Comparison of ENCODE assay signal across 23 cellular contexts in the genomic region with DNA sequence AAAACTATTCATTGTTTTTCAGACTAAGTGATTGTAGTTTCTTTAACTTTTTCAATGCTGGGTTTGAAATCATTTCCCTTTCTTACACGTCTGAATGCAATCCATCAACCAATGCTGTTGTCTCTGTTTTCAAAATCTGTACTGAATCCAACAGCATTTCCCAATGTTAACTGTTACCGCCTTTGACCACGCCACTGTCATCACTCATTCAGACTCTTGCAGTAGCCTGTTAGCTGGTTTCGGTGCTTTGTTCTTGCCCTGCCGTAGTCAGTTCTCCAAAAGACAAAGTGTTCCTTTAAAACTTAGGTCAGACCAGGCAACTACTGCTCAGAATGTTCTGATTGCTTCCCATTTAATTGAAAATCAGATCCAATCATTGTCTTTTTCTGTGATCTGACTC.
DNase-seq lines count a peak whose midpoint lies in the region; FAIRE-seq and TF ChIP-seq lines count a peak whose summit lies in the region.
"Had no signal": no experiment of that assay in that cellular context is flagged by ENCODE, and none has a peak within 500 bp of the region (broad histone marks: within the 10 kb centered on the region; RNA-seq: fewer than 3 reads in every experiment).

No MANE protein-coding gene starts in this region.

- peak; percentile 41 for DNase-seq in GM04504 (ENCODE audit: low read depth)
- peak; percentile 54 for DNase-seq in NOMO-1 treated with dmso at 0.1 percent for 144 hours (lab: John Stamatoyannopoulos, UW; ENCODE audit: unreplicated experiment)
- DNase-seq in endodermal cell: no peak
- DNase-seq in skeletal muscle cell (ENCODE audit: low read depth): peak; percentile 60
- DNase-seq in NCI-H2227 treated with DMSO at 0.1 percent for 48 hours (lab: John Stamatoyannopoulos, UW): no peak
- no peak for DNase-seq in D721Med (ENCODE audit: insufficient read length, low spot score)
- no peak for DNase-seq in activated T-cell treated with anti-CD3 and anti-CD28 coated beads, Interleukin-2, amount 50 U/mL, for 24 hours
- DNase-seq: activated CD4-positive, alpha-beta T cell treated with anti-CD3 and anti-CD28 coated beads for 1 hour; activated naive CD8-positive, alpha-beta T cell treated with anti-CD3 and anti-CD28 coated beads, Interleukin-2, amount 50 U/mL, for 24 hours; head of caudate nucleus; KBM-7; lower lobe of right lung; naive thymus-derived CD8-positive, alpha-beta T cell; NCI-H1092; NCI-H2107; NCI-H526; posterior cingulate gyrus; stimulated activated CD4-positive, alpha-beta T cell treated with anti-CD3 and anti-CD28 coated beads, Interleukin-4, amount 100 ng/mL, for 24 hours had no signal

- H3K27me3 ChIP-seq in endodermal cell (ENCODE audit: control insufficient read depth, insufficient read depth, low read length, poor library complexity, severe bottlenecking): no peaks in the 10 kb centered on the region
- H3K27me3 ChIP-seq: BLaER1 treated with 17β-estradiol and CSF1 and Interleukin-3, amounts not matched to agents 10 nM and 100 nM; cardiac muscle cell had no signal

- no peak overlapping the region for H3K4me3 ChIP-seq in endodermal cell (ENCODE audit: low read length)
- H3K4me3 ChIP-seq in skeletal muscle cell (ENCODE audit: low read depth, low read length): no peak overlapping the region
- H3K4me3 ChIP-seq: BLaER1 treated with 17β-estradiol and CSF1 and Interleukin-3, amounts not matched to agents 10 nM and 100 nM; cardiac muscle cell; lower lobe of right lung; SK-N-MC; skin epidermis had no signal

- FAIRE-seq in D721Med (lab: Jason Lieb, UNC): no peak

- WGBS in endodermal cell (ENCODE audit: insufficient coverage in 1 of 2, insufficient read length in 1 of 2), 2 experiments: 85 to 92% methylated on average over 5 of the region's 5 CpGs

- no peaks in the 10 kb centered on the region for H3K27me3 Mint-ChIP-seq in endodermal cell (ENCODE audit: insufficient read depth)
- no peaks in the 10 kb centered on the region for H3K27me3 Mint-ChIP-seq in activated T-cell treated with anti-CD3 and anti-CD28 coated beads, Interleukin-2, amount 50 U/mL, for 24 hours
- H3K27me3 Mint-ChIP-seq: activated naive CD8-positive, alpha-beta T cell treated with anti-CD3 and anti-CD28 coated beads, Interleukin-2, amount 50 U/mL, for 24 hours; naive thymus-derived CD8-positive, alpha-beta T cell had no signal

- no peak overlapping the region for H3K9ac ChIP-seq in endodermal cell (ENCODE audit: extremely low read depth, low read length, poor library complexity, severe bottlenecking)
- H3K9ac ChIP-seq: BLaER1 treated with 17β-estradiol and CSF1 and Interleukin-3, amounts not matched to agents 10 nM and 100 nM had no signal

- H3K9me3 ChIP-seq in endodermal cell (ENCODE audit: control insufficient read depth, low read length): no peaks in the 10 kb centered on the region
- H3K9me3 ChIP-seq: BLaER1 treated with 17β-estradiol and CSF1 and Interleukin-3, amounts not matched to agents 10 nM and 100 nM; lower lobe of right lung had no signal

- TF ChIP-seq CTCF in endodermal cell (conservative IDR thresholded peaks at IDR 0.05) (no peak), D721Med (IDR thresholded peaks at IDR 0.05; ENCODE audit: insufficient read depth, missing control alignments) (no peak)

- peaks cover 7% of the 10 kb centered on the region for H3K4me1 Mint-ChIP-seq in endodermal cell
- H3K4me1 Mint-ChIP-seq in activated T-cell treated with anti-CD3 and anti-CD28 coated beads, Interleukin-2, amount 50 U/mL, for 24 hours (ENCODE audit: low read depth): no peaks in the 10 kb centered on the region
- H3K4me1 Mint-ChIP-seq: activated naive CD8-positive, alpha-beta T cell treated with anti-CD3 and anti-CD28 coated beads, Interleukin-2, amount 50 U/mL, for 24 hours; naive thymus-derived CD8-positive, alpha-beta T cell had no signal

- H3K4me3 Mint-ChIP-seq in endodermal cell: no peak overlapping the region
- no peak overlapping the region for H3K4me3 Mint-ChIP-seq in activated T-cell treated with anti-CD3 and anti-CD28 coated beads, Interleukin-2, amount 50 U/mL, for 24 hours
- H3K4me3 Mint-ChIP-seq: activated naive CD8-positive, alpha-beta T cell treated with anti-CD3 and anti-CD28 coated beads, Interleukin-2, amount 50 U/mL, for 24 hours; naive thymus-derived CD8-positive, alpha-beta T cell had no signal

- H3K36me3 ChIP-seq in endodermal cell (ENCODE audit: control insufficient read depth, insufficient read depth, low read length): no peaks in the 10 kb centered on the region
- H3K36me3 ChIP-seq: BLaER1 treated with 17β-estradiol and CSF1 and Interleukin-3, amounts not matched to agents 10 nM and 100 nM; cardiac muscle cell; lower lobe of right lung had no signal

- H3K27ac Mint-ChIP-seq in endodermal cell: peak overlapping the region; percentile 36
- H3K27ac Mint-ChIP-seq in activated T-cell treated with anti-CD3 and anti-CD28 coated beads, Interleukin-2, amount 50 U/mL, for 24 hours: no peak overlapping the region
- H3K27ac Mint-ChIP-seq: activated naive CD8-positive, alpha-beta T cell treated with anti-CD3 and anti-CD28 coated beads, Interleukin-2, amount 50 U/mL, for 24 hours; activated T-helper 2 cell treated with anti-CD3 and anti-CD28 coated beads, Interferon-gamma antibody, Interleukin-2, Interleukin-4, amounts not matched to agents 10 μg/mL and 5 μg/mL and 100 μg/mL, durations not matched to agents 14 hours and 24 hours and 36 hours; naive thymus-derived CD8-positive, alpha-beta T cell had no signal

- H3K27ac ChIP-seq in endodermal cell (ENCODE audit: low read depth, low read length): no peak overlapping the region
- H3K27ac ChIP-seq: BLaER1 treated with 17β-estradiol and CSF1 and Interleukin-3, amounts not matched to agents 10 nM and 100 nM; cardiac muscle cell; lower lobe of right lung; SK-N-MC; skin epidermis had no signal

- H3K36me3 Mint-ChIP-seq in endodermal cell (ENCODE audit: low read depth): no peaks in the 10 kb centered on the region
- H3K36me3 Mint-ChIP-seq in activated T-cell treated with anti-CD3 and anti-CD28 coated beads, Interleukin-2, amount 50 U/mL, for 24 hours (ENCODE audit: low read depth): no peaks in the 10 kb centered on the region
- H3K36me3 Mint-ChIP-seq: naive thymus-derived CD8-positive, alpha-beta T cell had no signal

- H3K4me1 ChIP-seq in endodermal cell (ENCODE audit: control insufficient read depth, insufficient read depth, low read length): no peaks in the 10 kb centered on the region

- H3K9me3 Mint-ChIP-seq in endodermal cell: no peaks in the 10 kb centered on the region
- peaks cover 2% of the 10 kb centered on the region for H3K9me3 Mint-ChIP-seq in activated T-cell treated with anti-CD3 and anti-CD28 coated beads, Interleukin-2, amount 50 U/mL, for 24 hours

Comparison
In these comparisons a context has a peak if more than half of its experiments do, and no peak if none do; other contexts are left out.
1. DNase-seq: peak in GM04504 (single experiment), NOMO-1 treated with dmso at 0.1 percent for 144 hours (single experiment) and skeletal muscle cell (single experiment); none in endodermal cell (single experiment), NCI-H2227 treated with DMSO at 0.1 percent for 48 hours (single experiment), D721Med (single experiment) and activated T-cell treated with anti-CD3 and anti-CD28 coated beads, Interleukin-2, amount 50 U/mL, for 24 hours (single experiment).